17 cellular contexts compared by ENCODE assay signal in genomic region chr5:16593013-16593412, GRCh38. TPM values are rescaled to one million over a fixed set of nuclear protein-coding genes. Genes with fewer than 3 reads are reported as not detected.
DNase-seq lines count a peak whose midpoint lies in the region; ATAC-seq and TF ChIP-seq lines count a peak whose summit lies in the region.
"Had no signal": no experiment of that assay in that cellular context is flagged by ENCODE, and none has a peak within 500 bp of the region (broad histone marks: within the 10 kb centered on the region; RNA-seq: fewer than 3 reads in every experiment).

No MANE protein-coding gene starts in this region.

- CTCF ChIA-PET in CD4-positive, alpha-beta T cell (lab: Charles Lee) = no interaction called here
- CTCF ChIA-PET in Caco-2 (lab: Charles Lee) = no interaction called here

- TF ChIP-seq CTCF in CD4-positive, alpha-beta T cell (IDR thresholded peaks at IDR 0.05) = no peak
- TF ChIP-seq CTCF in cardiac fibroblast (IDR thresholded peaks at IDR 0.05; ENCODE audit: low read depth, low read length) = no peak
- no peak for TF ChIP-seq CTCF in Caco-2 (IDR thresholded peaks at IDR 0.05; ENCODE audit: insufficient read depth in 1 of 2, low read depth in 1 of 2, low read length in 1 of 2, severe bottlenecking in 1 of 2, unreplicated experiment in 1 of 2)

- no peak for ATAC-seq in CD4-positive, alpha-beta T cell (ENCODE audit: poor library complexity)
- ATAC-seq in HG03196 (IDR thresholded peaks at IDR 0.05; ENCODE audit: unreplicated experiment) = no peak
- ATAC-seq: Panc1 had no signal

- POLR2A ChIA-PET in CD4-positive, alpha-beta T cell (lab: Charles Lee) = interaction anchor here (1.5 kb wide), 1 partner anchor 24 kb away, joined by 6 read pairs; the partner anchor contains the start of gene RETREG1
- POLR2A ChIA-PET in Caco-2 (lab: Charles Lee) = no interaction called here

- peak overlapping the region; percentile 47 for H3K27ac Mint-ChIP-seq in CD4-positive, alpha-beta T cell
- no peak overlapping the region for H3K27ac Mint-ChIP-seq in Caco-2 (ENCODE audit: unreplicated experiment)
- H3K27ac Mint-ChIP-seq: T-helper 2 cell treated with Interferon-gamma antibody and Interleukin-4, amounts not matched to agents 5 μg/mL and 100 μg/mL, for 36 hours had no signal

- no peaks in the 10 kb centered on the region for H3K27me3 Mint-ChIP-seq in CD4-positive, alpha-beta T cell
- no peaks in the 10 kb centered on the region for H3K27me3 Mint-ChIP-seq in Caco-2 (ENCODE audit: insufficient read depth, unreplicated experiment)
- H3K27me3 Mint-ChIP-seq: naive B cell had no signal

- intact Hi-C loops in CD4-positive, alpha-beta T cell (cut with DNase I, micrococcal nuclease) = no loop called here
- intact Hi-C loops in Caco-2 (cut with micrococcal nuclease; ENCODE audit: unreplicated experiment) = no loop called here

- no peak overlapping the region for H3K4me3 ChIP-seq in cardiac fibroblast (replicated peaks in 1 of 2; ENCODE audit: low read depth in 2 of 2, low read length in 2 of 2)
- H3K4me3 ChIP-seq in SJCRH30 = no peak overlapping the region
- H3K4me3 ChIP-seq in Caco-2 (ENCODE audit: low read depth, low read length) = no peak overlapping the region
- H3K4me3 ChIP-seq: BLaER1, uterus had no signal

- DNase-seq in CD4-positive, alpha-beta T cell = no peak
- DNase-seq in LHCN-M2 (ENCODE audit: low read depth) (peak; percentile 95), cardiac fibroblast (ENCODE audit: low read depth in 2 of 2) (peak; percentile 11 to 66), myocyte (ENCODE audit: low read depth) (peak; percentile 91), SJCRH30 (no peak), Caco-2 (no peak), DMS 273 treated with DMSO at 0.1 percent for 48 hours (lab: John Stamatoyannopoulos, UW) (no peak)
- DNase-seq: aorta, IMR-90, naive B cell, small intestine, uterus had no signal

- H3K27ac ChIP-seq in CD4-positive, alpha-beta T cell (ENCODE audit: low read depth, low read length) = no peak overlapping the region
- H3K27ac ChIP-seq in SJCRH30 = no peak overlapping the region
- H3K27ac ChIP-seq: BLaER1, uterus had no signal

- peaks cover 85% of the 10 kb centered on the region for H3K4me1 Mint-ChIP-seq in CD4-positive, alpha-beta T cell (ENCODE audit: low read depth)
- peaks cover 32% of the 10 kb centered on the region for H3K4me1 Mint-ChIP-seq in Caco-2 (ENCODE audit: low read depth, unreplicated experiment)

- no peaks in the 10 kb centered on the region for H3K9me3 Mint-ChIP-seq in CD4-positive, alpha-beta T cell
- H3K9me3 Mint-ChIP-seq in Caco-2 (ENCODE audit: unreplicated experiment) = no peaks in the 10 kb centered on the region
- H3K9me3 Mint-ChIP-seq: naive B cell; T-helper 2 cell treated with Interferon-gamma antibody and Interleukin-4, amounts not matched to agents 5 μg/mL and 100 μg/mL, for 36 hours had no signal

- H3K36me3 ChIP-seq in SJCRH30 (no peaks in the 10 kb centered on the region), Caco-2 (ENCODE audit: control insufficient read depth, insufficient read depth, low read length) (no peaks in the 10 kb centered on the region)
- H3K36me3 ChIP-seq: uterus had no signal

- H3K36me3 Mint-ChIP-seq in CD4-positive, alpha-beta T cell (ENCODE audit: low read depth) = peaks cover 80% of the 10 kb centered on the region
- H3K36me3 Mint-ChIP-seq in Caco-2 (ENCODE audit: insufficient read depth, unreplicated experiment) = no peaks in the 10 kb centered on the region

- H3K27me3 ChIP-seq in CD4-positive, alpha-beta T cell (ENCODE audit: control insufficient read depth, insufficient read depth, low read length) = no peaks in the 10 kb centered on the region
- no peaks in the 10 kb centered on the region for H3K27me3 ChIP-seq in SJCRH30
- no peaks in the 10 kb centered on the region for H3K27me3 ChIP-seq in Caco-2 (replicated peaks; ENCODE audit: control insufficient read depth, insufficient read depth, low read length)
- H3K27me3 ChIP-seq: BLaER1, uterus had no signal

- no peak overlapping the region for H3K4me3 Mint-ChIP-seq in CD4-positive, alpha-beta T cell
- H3K4me3 Mint-ChIP-seq in Caco-2 (ENCODE audit: unreplicated experiment) = no peak overlapping the region
- H3K4me3 Mint-ChIP-seq: naive B cell; T-helper 2 cell treated with Interferon-gamma antibody and Interleukin-4, amounts not matched to agents 5 μg/mL and 100 μg/mL, for 36 hours had no signal

- H3K9me3 ChIP-seq in CD4-positive, alpha-beta T cell (ENCODE audit: control insufficient read depth, low read length) = no peaks in the 10 kb centered on the region
- H3K9me3 ChIP-seq in SJCRH30 (replicated peaks) (no peaks in the 10 kb centered on the region), Caco-2 (no peaks in the 10 kb centered on the region)
- H3K9me3 ChIP-seq: uterus had no signal

- H3K4me1 ChIP-seq in SJCRH30 = no peaks in the 10 kb centered on the region
- H3K4me1 ChIP-seq in Caco-2 = peaks cover 21% of the 10 kb centered on the region
- H3K4me1 ChIP-seq: uterus had no signal

- BruUV-seq in Caco-2 (replicated peaks; lab: Mats Ljungman, UMichigan) = no TSS peak

RNA-seq across cellular contexts. Expression of gene RETREG1, which starts 23.8 kb away (rescaled TPM):
- 10 to 100 TPM; 68.9 to 69.7 TPM for total RNA-seq in CD4-positive, alpha-beta T cell
- total RNA-seq in LHCN-M2 (2014; rRNA removed) (2.4 and 4.0 TPM in 2 replicates), myocyte (11.3 and 17.3 TPM in 2 replicates), Caco-2 (2022) (14.1 and 15.1 TPM in 2 replicates)
- polyA plus RNA-seq in LHCN-M2 (2012) = 1.1 TPM
- 8.1 TPM for polyA plus RNA-seq in myocyte (2012)
- total RNA-seq in SJCRH30 (2014; rRNA removed; shearing (Covaris generic)) = 0.16 TPM in 1 of 2 replicates, not detected in the other
- total RNA-seq: IMR-90 had no signal
- polyA plus RNA-seq: endothelial cell of umbilical vein, IMR-90 had no signal

Comparison
In these comparisons a context has a peak if more than half of its experiments do, and no peak if none do; other contexts are left out.
1. DNase-seq: peak in LHCN-M2 (single experiment), cardiac fibroblast (2 of 2) and myocyte (single experiment); none in CD4-positive, alpha-beta T cell (0 of 10), SJCRH30 (0 of 2), Caco-2 (0 of 2) and DMS 273 treated with DMSO at 0.1 percent for 48 hours (single experiment).